8 cellular contexts compared by ENCODE assay signal in genomic region chrX:75522565-75523411, GRCh38. TPM values are rescaled to one million over a fixed set of nuclear protein-coding genes. Genes with fewer than 3 reads are reported as not detected.
A peak's percentile ranks its signal among the peaks of the same experiment; 100 is the strongest.
DNase-seq lines count a peak whose midpoint lies in the region; ATAC-seq, FAIRE-seq and TF ChIP-seq lines count a peak whose summit lies in the region.

Gene ZDHHC15, minus strand, starts transcription at chrX:75523037. Its CDS starts 13 bp downstream, at chrX:75523024.

- in situ Hi-C loops in IMR-90 (cut with MboI; ENCODE audit: low sequenced_read_pairs) (no loop called here), K562 (cut with MboI) (no loop called here), gastrocnemius medialis (cut with MboI; ENCODE audit: low sequenced_read_pairs in 4 of 4) (no loop called here)

- no peak for FAIRE-seq in K562 (lab: Jason Lieb, UNC)

- H2BK20ac ChIP-seq in IMR-90 (ENCODE audit: low read depth, low read length) = no peak within 1 kb of the TSS

- no peak within 1 kb of the TSS for H2AFZ ChIP-seq in IMR-90 (replicated peaks; ENCODE audit: low read length, poor library complexity)
- H2AFZ ChIP-seq in K562 (ENCODE audit: low read depth, low read length) = no peak within 1 kb of the TSS

- H3K27ac Mint-ChIP-seq in T-helper 2 cell treated with Interferon-gamma antibody and Interleukin-4, amounts not matched to agents 5 μg/mL and 100 μg/mL, for 36 hours = peak within 1 kb of the TSS; percentile 22

- H2BK15ac ChIP-seq in IMR-90 (ENCODE audit: low read depth, low read length) = no peak within 1 kb of the TSS

- H3K27me3 ChIP-seq in IMR-90 (ENCODE audit: control insufficient read depth, insufficient read depth, low read length) (no peaks in the 10 kb centered on the region), K562 (ENCODE audit: control insufficient read depth in 2 of 2, insufficient read depth in 2 of 2, low read length in 2 of 2) (no peaks in the 10 kb centered on the region), iPS-18a (ENCODE audit: control insufficient read depth, insufficient read depth, low read length) (no peaks in the 10 kb centered on the region), gastrocnemius medialis (no peaks in the 10 kb centered on the region)

- no peak within 1 kb of the TSS for H3K18ac ChIP-seq in IMR-90 (ENCODE audit: low read depth, low read length)

- H3K14ac ChIP-seq in IMR-90 (replicated peaks; ENCODE audit: low read depth, low read length) = no peak within 1 kb of the TSS

- H3K9me1 ChIP-seq in IMR-90 (ENCODE audit: insufficient read depth, low read length) = no peaks in the 10 kb centered on the region
- H3K9me1 ChIP-seq in K562 (ENCODE audit: control insufficient read depth, insufficient read depth, low read length) = no peaks in the 10 kb centered on the region

- no peak for TF ChIP-seq RAD21 in IMR-90 (IDR thresholded peaks at IDR 0.05; ENCODE audit: low read length)
- TF ChIP-seq RAD21 in K562 (CRISPR knock-in tag; conservative IDR thresholded peaks at IDR 0.05 in 1 of 2, IDR thresholded peaks at IDR 0.05 in 1 of 2) = no peak

- WGBS in IMR-90 (ENCODE audit: extremely low coverage in 2 of 2, insufficient read length in 1 of 2), 2 experiments = 29% methylated on average over 11 of the region's 43 CpGs; no CpG with 5 or more reads in 1 of the 2 experiments
- WGBS in K562 (ENCODE audit: insufficient coverage, low coverage, missing lambda C conversion rate) = under 1% methylated on average over 34 of the region's 43 CpGs

- H4K8ac ChIP-seq in IMR-90 (ENCODE audit: low read depth in 2 of 2, low read length in 2 of 2) = no peak within 1 kb of the TSS

- DNase-seq in IMR-90 (no peak), K562 (ENCODE audit: extremely low read depth in 1 of 4, low spot score in 3 of 4) (no peak), gastrocnemius medialis (peak; percentile 2 to 13), erythroblast (lab: John Stamatoyannopoulos, UW) (no peak), HPDE6-E6E7 (ENCODE audit: extremely low spot score) (no peak)
- DNase-seq in T-helper 2 cell treated with Interferon-gamma antibody and Interleukin-4, amounts not matched to agents 5 μg/mL and 100 μg/mL, for 36 hours (ENCODE audit: low spot score) = peak; percentile 26

- H3K4me1 ChIP-seq in IMR-90 (ENCODE audit: control insufficient read depth, insufficient read depth, low read length) (no peaks in the 10 kb centered on the region), K562 (replicated peaks in 1 of 2; ENCODE audit: control insufficient read depth in 2 of 2, insufficient read depth in 2 of 2, low read length in 2 of 2) (peaks cover 0 to 3% of the 10 kb centered on the region in 2 experiments; a peak in 1 of 5 replicates), iPS-18a (ENCODE audit: control insufficient read depth, low read depth, low read length) (peaks cover 4% of the 10 kb centered on the region), gastrocnemius medialis (no peaks in the 10 kb centered on the region)

- H4K5ac ChIP-seq in IMR-90 (ENCODE audit: low read depth, low read length) = no peak within 1 kb of the TSS

- no peaks in the 10 kb centered on the region for H3K27me3 Mint-ChIP-seq in T-helper 2 cell treated with Interferon-gamma antibody and Interleukin-4, amounts not matched to agents 5 μg/mL and 100 μg/mL, for 36 hours (ENCODE audit: low read depth)

- BruUV-seq in IMR-90 (replicated peaks; lab: Mats Ljungman, UMichigan) (no TSS peak), K562 (replicated peaks; lab: Mats Ljungman, UMichigan) (no TSS peak)

- dilution Hi-C loops in IMR-90 (cut with HindIII; ENCODE audit: low sequenced_read_pairs, unreplicated experiment) = no loop called here

- no peak within 1 kb of the TSS for H3K27ac ChIP-seq in IMR-90 (ENCODE audit: insufficient read depth, low read length)
- no peak within 1 kb of the TSS for H3K27ac ChIP-seq in K562 (ENCODE audit: extremely low read depth, low read depth, low read length)
- H3K27ac ChIP-seq in iPS-18a (ENCODE audit: low read length) = no peak within 1 kb of the TSS
- peak within 1 kb of the TSS; percentile 15 to 31 (median 30) for H3K27ac ChIP-seq in gastrocnemius medialis

- H3K36me3 Mint-ChIP-seq in T-helper 2 cell treated with Interferon-gamma antibody and Interleukin-4, amounts not matched to agents 5 μg/mL and 100 μg/mL, for 36 hours (ENCODE audit: low read depth) = no peaks in the 10 kb centered on the region

- no peak within 1 kb of the TSS for H2BK120ac ChIP-seq in IMR-90 (ENCODE audit: low read depth, low read length)

- peaks cover 11% of the 10 kb centered on the region for H3K4me1 Mint-ChIP-seq in T-helper 2 cell treated with Interferon-gamma antibody and Interleukin-4, amounts not matched to agents 5 μg/mL and 100 μg/mL, for 36 hours (ENCODE audit: low read depth)

- no peak for TF ChIP-seq EP300 in K562 (IDR thresholded peaks at IDR 0.05; ENCODE audit: low read length)

- no peak within 1 kb of the TSS for H2AK9ac ChIP-seq in IMR-90 (replicated peaks; ENCODE audit: low read depth, low read length, poor library complexity)

- TF ChIP-seq CTCF in IMR-90 (conservative IDR thresholded peaks at IDR 0.05; ENCODE audit: low read depth, low read length) (no peak), K562 (IDR thresholded peaks at IDR 0.05 in 2 of 3, conservative IDR thresholded peaks at IDR 0.05 in 1 of 3; ENCODE audit: insufficient read depth in 2 of 3, low read depth in 1 of 3, low read length in 3 of 3) (no peak), gastrocnemius medialis (IDR thresholded peaks at IDR 0.05 in 4 of 5, conservative IDR thresholded peaks at IDR 0.05 in 1 of 5) (no peak)

- no peak within 1 kb of the TSS for H3K4ac ChIP-seq in IMR-90 (ENCODE audit: low read depth, low read length)

- no peaks in the 10 kb centered on the region for H3K79me2 ChIP-seq in K562 (ENCODE audit: control insufficient read depth, insufficient read depth, low read length)

- intact Hi-C loops in IMR-90 (cut with micrococcal nuclease) (no loop called here), K562 (cut with micrococcal nuclease) (no loop called here), gastrocnemius medialis (cut with DNase I; ENCODE audit: low total_unique reads) (no loop called here)

- H3K4me3 ChIP-seq in IMR-90 (ENCODE audit: insufficient read depth, low read depth, low read length) (no peak within 1 kb of the TSS), K562 (no peak within 1 kb of the TSS), iPS-18a (ENCODE audit: low read length) (peak within 1 kb of the TSS; percentile 60), gastrocnemius medialis (peak within 1 kb of the TSS; percentile 41 to 53 (median 50))

- H4K20me1 ChIP-seq in IMR-90 (ENCODE audit: insufficient read depth, low read length) = no peaks in the 10 kb centered on the region
- H4K20me1 ChIP-seq in K562 (replicated peaks; ENCODE audit: control insufficient read depth, insufficient read depth, low read length) = no peaks in the 10 kb centered on the region

- ATAC-seq in IMR-90 (ENCODE audit: low read depth) = peak; percentile 44
- peak; percentile 50; the same call in 1 of the 3 replicates for ATAC-seq in K562
- ATAC-seq in gastrocnemius medialis = peak in 1 of 2 donors; percentile 62
- no peak for ATAC-seq in HG02623 (IDR thresholded peaks at IDR 0.05; ENCODE audit: unreplicated experiment)

- peak within 1 kb of the TSS; percentile 86 for H3K4me3 Mint-ChIP-seq in T-helper 2 cell treated with Interferon-gamma antibody and Interleukin-4, amounts not matched to agents 5 μg/mL and 100 μg/mL, for 36 hours

- H3K36me3 ChIP-seq in IMR-90 (ENCODE audit: control insufficient read depth, insufficient read depth, low read length) (no peaks in the 10 kb centered on the region), K562 (ENCODE audit: control insufficient read depth, insufficient read depth, low read length) (no peaks in the 10 kb centered on the region), iPS-18a (ENCODE audit: control insufficient read depth, low read depth, low read length) (no peaks in the 10 kb centered on the region), gastrocnemius medialis (no peaks in the 10 kb centered on the region)

- H3K9me3 Mint-ChIP-seq in T-helper 2 cell treated with Interferon-gamma antibody and Interleukin-4, amounts not matched to agents 5 μg/mL and 100 μg/mL, for 36 hours = no peaks in the 10 kb centered on the region

- H3K23ac ChIP-seq in IMR-90 (ENCODE audit: low read depth, low read length) = no peak within 1 kb of the TSS

- no peak within 1 kb of the TSS for H2BK5ac ChIP-seq in IMR-90 (ENCODE audit: low read depth, low read length, poor library complexity, severe bottlenecking)

- POLR2A ChIA-PET in IMR-90 (lab: Charles Lee; ENCODE audit: unreplicated experiment) = no interaction called here
- POLR2A ChIA-PET in K562 (lab: Yijun Ruan, JAX) = no interaction called here

- no peak within 1 kb of the TSS for H3K56ac ChIP-seq in IMR-90 (ENCODE audit: extremely low read depth, insufficient read depth, low read length)

- no peak within 1 kb of the TSS for H3K4me2 ChIP-seq in IMR-90 (ENCODE audit: low read depth, low read length)
- H3K4me2 ChIP-seq in K562 (ENCODE audit: insufficient read depth, low read length) = no peak within 1 kb of the TSS

- CTCF ChIA-PET in IMR-90 (lab: Yijun Ruan, JAX) = no interaction called here
- CTCF ChIA-PET in K562 (lab: Yijun Ruan, JAX; ENCODE audit: low intra/inter-chr PET ratio) = no interaction called here

- H3K9ac ChIP-seq in IMR-90 (ENCODE audit: low read depth, low read length) = no peak within 1 kb of the TSS
- H3K9ac ChIP-seq in K562 (ENCODE audit: insufficient read depth in 1 of 2, low read depth in 2 of 2, low read length in 2 of 2) = no peak within 1 kb of the TSS
- peak within 1 kb of the TSS; percentile 51 for H3K9ac ChIP-seq in iPS-18a (ENCODE audit: low read length)

- no peaks in the 10 kb centered on the region for H3K79me1 ChIP-seq in IMR-90 (ENCODE audit: low read depth in 1 of 2, low read length in 2 of 2)

- H3K9me3 ChIP-seq in IMR-90 (ENCODE audit: control insufficient read depth, insufficient read depth, low read length) (no peaks in the 10 kb centered on the region), K562 (replicated peaks; ENCODE audit: control insufficient read depth, insufficient read depth, low read depth, low read length) (no peaks in the 10 kb centered on the region), iPS-18a (ENCODE audit: control insufficient read depth, low read depth, low read length) (peaks cover 6% of the 10 kb centered on the region), gastrocnemius medialis (no peaks in the 10 kb centered on the region)

- TF ChIP-seq POLR2A in IMR-90 (IDR thresholded peaks at IDR 0.05; ENCODE audit: low read depth, low read length) (no peak), K562 (conservative IDR thresholded peaks at IDR 0.05) (no peak), gastrocnemius medialis (IDR thresholded peaks at IDR 0.05) (no peak), erythroblast (IDR thresholded peaks at IDR 0.05; ENCODE audit: low read length) (no peak)

- no peak within 1 kb of the TSS for H4K91ac ChIP-seq in IMR-90 (ENCODE audit: insufficient read depth, low read depth, low read length)

- no peak within 1 kb of the TSS for H2AK5ac ChIP-seq in IMR-90 (ENCODE audit: low read depth, low read length)

RNA-seq across cellular contexts. Expression of gene ZDHHC15, which starts in this region (rescaled TPM):
- not detected in 2 replicates for total RNA-seq in IMR-90 (2012; rRNA removed)
- polyA plus RNA-seq in IMR-90 (2012; rRNA removed) = not detected in 2 replicates
- not detected in 2 replicates for polyA plus RNA-seq in IMR-90 (2012; cell fraction: cytosol; rRNA removed)
- not detected in 2 replicates for polyA plus RNA-seq in IMR-90 (2012; cell fraction: nucleus; rRNA removed; ENCODE audit: low replicate concordance)
- not detected in 2 replicates for total RNA-seq in K562 (2011; cell fraction: chromatin; rRNA removed; ENCODE audit: low replicate concordance)
- not detected in 2 replicates for total RNA-seq in K562 (2011; cell fraction: nucleolus; rRNA removed)
- not detected in 2 replicates for total RNA-seq in K562 (2011; cell fraction: nucleoplasm; rRNA removed)
- 0.05 TPM in 1 of 2 replicates, not detected in the other for total RNA-seq in K562 (2014; rRNA removed)
- total RNA-seq in K562 (2014; rRNA removed; fragmentation: Illumina TruSeq; extraction: Trizol) = 0.03 TPM in 1 of 2 replicates, not detected in the other
- 0.04 TPM in 2 replicates for total RNA-seq in K562 (2015; rRNA removed; fragmentation: Illumina TruSeq; extraction: Trizol)
- 0.07 TPM in 1 of 2 replicates, not detected in the other for total RNA-seq in K562 (2021)
- polyA plus RNA-seq in K562 (2011; rRNA removed) = not detected in 2 replicates
- not detected in 2 replicates for polyA plus RNA-seq in K562 (2011; cell fraction: cytosol; rRNA removed)
- polyA plus RNA-seq in K562 (2011; cell fraction: nucleus; rRNA removed) = not detected in 2 replicates
- 0.07 and 0.21 TPM in 2 replicates for polyA plus RNA-seq in K562 (2012)
- polyA plus RNA-seq in K562 (2014; fragmentation: Illumina TruSeq; extraction: Trizol) = 0.01 TPM in 1 of 2 replicates, not detected in the other
- under 1 TPM in 1 of 2 experiments, not detected in 1; 0.01 TPM for polyA plus RNA-seq in K562 (2014; fragmentation: Nextera tagmentation; extraction: Ambion mirVana)
- polyA plus RNA-seq in K562 (2014; rRNA removed) = 0.04 TPM in 1 of 2 replicates, not detected in the other
- not detected in 2 replicates for polyA minus RNA-seq in K562 (2011; rRNA and poly(A)+ RNA removed)
- polyA minus RNA-seq in K562 (2011; cell fraction: cytosol; rRNA and poly(A)+ RNA removed) = not detected in 2 replicates
- polyA minus RNA-seq in K562 (2011; cell fraction: nucleus; rRNA and poly(A)+ RNA removed) = not detected in 2 replicates
- under 1 TPM; 0.05 to 0.39 (median 0.14) TPM for total RNA-seq in gastrocnemius medialis

Comparison
In these comparisons a context has a peak if more than half of its experiments do, and no peak if none do; other contexts are left out.
1. Peak in ATAC-seq in IMR-90; RNA of the gene not detected or under 1 TPM.
2. Peak in ATAC-seq in K562; RNA of the gene not detected or under 1 TPM.
3. Peak in DNase-seq, H3K4me3 ChIP-seq and H3K27ac ChIP-seq in gastrocnemius medialis; RNA of the gene not detected or under 1 TPM.